ENCODE assay signal across 17 cellular contexts in the genomic region with DNA sequence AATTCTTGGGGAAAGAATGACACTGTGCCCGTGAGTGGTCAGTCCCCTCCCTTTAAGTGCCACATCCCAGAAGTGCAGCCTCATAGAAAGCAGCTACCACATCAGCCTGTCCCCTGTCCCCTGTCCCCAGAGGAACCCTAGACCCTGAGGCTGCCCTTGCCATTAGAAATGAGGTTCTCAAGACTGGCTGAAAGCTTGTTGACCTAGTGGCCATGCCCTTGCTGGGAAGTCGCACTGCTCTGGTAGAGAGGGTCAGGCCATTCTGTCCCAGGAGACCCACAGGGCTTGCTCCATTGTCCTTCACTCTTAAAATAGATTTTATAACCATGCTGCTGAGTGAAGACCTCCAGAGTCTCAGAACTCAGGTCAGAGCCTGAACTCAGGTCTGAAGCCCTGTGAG.
"Had no signal": no experiment of that assay in that cellular context is flagged by ENCODE, and none has a peak within 500 bp of the region (broad histone marks: within the 10 kb centered on the region; RNA-seq: fewer than 3 reads in every experiment).

No MANE protein-coding gene starts in this region.

- ATAC-seq: body of pancreas; left lung; pancreas; stimulated activated naive CD8-positive, alpha-beta T cell treated with anti-CD3 and anti-CD28 coated beads, Interleukin-15, amount 100 ng/mL, for 72 hours had no signal

- H3K27ac ChIP-seq: body of pancreas, left lung, pancreas had no signal

- H3K27ac Mint-ChIP-seq: activated naive CD8-positive, alpha-beta T cell treated with anti-CD3 and anti-CD28 coated beads for 36 hours had no signal

- H3K4me1 ChIP-seq: body of pancreas, left lung, pancreas had no signal

- DNase-seq: activated CD4-positive, alpha-beta T cell treated with anti-CD3 and anti-CD28 coated beads, Interleukin-2, amount 50 U/mL, for 48 hours; activated naive CD8-positive, alpha-beta T cell treated with anti-CD3 and anti-CD28 coated beads for 36 hours; activated T-cell treated with anti-CD3 and anti-CD28 coated beads, Interleukin-2, amount 50 U/mL, for 48 hours; amygdala; body of pancreas; cortex of kidney; effector CD8-positive, alpha-beta T cell; foreskin melanocyte; head of caudate nucleus; left lung; mesendoderm; SHP77; stimulated activated naive CD8-positive, alpha-beta T cell treated with anti-CD3 and anti-CD28 coated beads, Interleukin-15, amount 100 ng/mL, for 72 hours had no signal

- H3K9me3 ChIP-seq: body of pancreas, left lung, pancreas had no signal

- H3K9me3 Mint-ChIP-seq: activated naive CD8-positive, alpha-beta T cell treated with anti-CD3 and anti-CD28 coated beads for 36 hours; central memory CD8-positive, alpha-beta T cell; neural crest cell; stimulated activated naive CD8-positive, alpha-beta T cell treated with anti-CD3 and anti-CD28 coated beads, Interleukin-15, amount 100 ng/mL, for 72 hours had no signal

- H3K4me3 Mint-ChIP-seq: activated naive CD8-positive, alpha-beta T cell treated with anti-CD3 and anti-CD28 coated beads for 36 hours; central memory CD8-positive, alpha-beta T cell; neural crest cell; stimulated activated naive CD8-positive, alpha-beta T cell treated with anti-CD3 and anti-CD28 coated beads, Interleukin-15, amount 100 ng/mL, for 72 hours had no signal

- H3K27me3 ChIP-seq: body of pancreas, left lung, pancreas had no signal

- H3K4me3 ChIP-seq: body of pancreas, left lung, pancreas, smooth muscle cell had no signal

- H3K4me1 Mint-ChIP-seq: central memory CD8-positive, alpha-beta T cell had no signal

- H3K36me3 ChIP-seq: left lung, pancreas had no signal
